Comparison of ENCODE assay signal across 1 cellular context in the genomic region with DNA sequence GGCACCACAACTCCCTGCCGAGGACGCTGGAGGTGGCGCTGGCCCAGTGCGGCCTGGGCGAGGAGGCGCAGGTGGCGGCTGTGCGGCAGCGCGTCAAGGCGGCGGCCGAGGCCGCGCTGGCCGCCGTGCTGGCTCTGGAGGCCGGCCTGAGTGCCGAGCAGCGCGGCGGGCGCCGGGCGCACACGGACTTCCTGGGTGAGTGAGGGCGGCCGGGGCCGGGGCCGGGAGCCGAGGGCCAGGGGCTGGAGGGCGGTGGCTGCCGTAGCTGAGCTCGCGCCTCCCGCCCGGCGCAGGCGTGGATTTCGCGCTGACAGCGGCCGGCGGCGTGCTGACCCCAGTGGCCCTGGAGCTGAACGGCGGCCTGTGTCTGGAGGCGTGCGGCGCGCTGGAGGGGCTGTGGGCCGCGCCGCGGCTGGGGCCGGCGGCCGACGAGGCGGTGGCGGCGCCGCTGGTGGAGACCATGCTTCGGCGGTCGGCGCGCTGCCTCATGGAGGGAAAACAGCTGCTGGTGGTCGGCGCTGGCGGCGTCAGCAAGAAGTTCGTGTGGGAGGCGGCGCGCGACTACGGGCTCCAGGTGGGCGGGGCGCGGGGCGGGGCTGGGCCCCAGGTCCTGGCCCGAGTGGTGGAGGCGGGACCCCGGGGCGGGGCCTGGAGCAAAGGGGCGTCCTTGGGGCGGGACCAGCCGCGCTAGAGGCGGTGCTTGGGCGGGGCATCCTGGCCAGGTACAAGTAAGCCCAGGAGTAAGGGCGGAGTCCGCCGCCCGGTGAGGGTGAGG.
TF ChIP-seq lines count a peak whose summit lies in the region.

No MANE protein-coding gene starts in this region.

TF ChIP-seq in K562, 482 proteins besides CTCF, POLR2A, EP300 and RAD21 (continued from another document and continues in another):
- TF ChIP-seq E2F8 (IDR thresholded peaks at IDR 0.05; ENCODE audit: low read depth, partially characterized antibody): no peak
- TF ChIP-seq PTRF (tag; IDR thresholded peaks at IDR 0.05): no peak
- TF ChIP-seq FOXK1 (CRISPR knock-in tag; IDR thresholded peaks at IDR 0.05; ENCODE audit: borderline replicate concordance): no peak
- TF ChIP-seq, protein P1, sequence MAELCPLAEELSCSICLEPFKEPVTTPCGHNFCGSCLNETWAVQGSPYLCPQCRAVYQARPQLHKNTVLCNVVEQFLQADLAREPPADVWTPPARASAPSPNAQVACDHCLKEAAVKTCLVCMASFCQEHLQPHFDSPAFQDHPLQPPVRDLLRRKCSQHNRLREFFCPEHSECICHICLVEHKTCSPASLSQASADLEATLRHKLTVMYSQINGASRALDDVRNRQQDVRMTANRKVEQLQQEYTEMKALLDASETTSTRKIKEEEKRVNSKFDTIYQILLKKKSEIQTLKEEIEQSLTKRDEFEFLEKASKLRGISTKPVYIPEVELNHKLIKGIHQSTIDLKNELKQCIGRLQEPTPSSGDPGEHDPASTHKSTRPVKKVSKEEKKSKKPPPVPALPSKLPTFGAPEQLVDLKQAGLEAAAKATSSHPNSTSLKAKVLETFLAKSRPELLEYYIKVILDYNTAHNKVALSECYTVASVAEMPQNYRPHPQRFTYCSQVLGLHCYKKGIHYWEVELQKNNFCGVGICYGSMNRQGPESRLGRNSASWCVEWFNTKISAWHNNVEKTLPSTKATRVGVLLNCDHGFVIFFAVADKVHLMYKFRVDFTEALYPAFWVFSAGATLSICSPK (IDR thresholded peaks at IDR 0.05; ENCODE audit: borderline replicate concordance): no peak
- TF ChIP-seq HNRNPH1 (optimal IDR thresholded peaks at IDR 0.05; ENCODE audit: low read depth, low read length): no peak
- no peak for TF ChIP-seq ZNF354B (CRISPR knock-in tag; IDR thresholded peaks at IDR 0.05)
- TF ChIP-seq, protein P2, sequence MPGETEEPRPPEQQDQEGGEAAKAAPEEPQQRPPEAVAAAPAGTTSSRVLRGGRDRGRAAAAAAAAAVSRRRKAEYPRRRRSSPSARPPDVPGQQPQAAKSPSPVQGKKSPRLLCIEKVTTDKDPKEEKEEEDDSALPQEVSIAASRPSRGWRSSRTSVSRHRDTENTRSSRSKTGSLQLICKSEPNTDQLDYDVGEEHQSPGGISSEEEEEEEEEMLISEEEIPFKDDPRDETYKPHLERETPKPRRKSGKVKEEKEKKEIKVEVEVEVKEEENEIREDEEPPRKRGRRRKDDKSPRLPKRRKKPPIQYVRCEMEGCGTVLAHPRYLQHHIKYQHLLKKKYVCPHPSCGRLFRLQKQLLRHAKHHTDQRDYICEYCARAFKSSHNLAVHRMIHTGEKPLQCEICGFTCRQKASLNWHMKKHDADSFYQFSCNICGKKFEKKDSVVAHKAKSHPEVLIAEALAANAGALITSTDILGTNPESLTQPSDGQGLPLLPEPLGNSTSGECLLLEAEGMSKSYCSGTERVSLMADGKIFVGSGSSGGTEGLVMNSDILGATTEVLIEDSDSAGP (CRISPR knock-in tag; IDR thresholded peaks at IDR 0.05): no peak
- TF ChIP-seq CREB3 (tag; conservative IDR thresholded peaks at IDR 0.05; ENCODE audit: low read depth): no peak
- no peak for TF ChIP-seq ZNF696 (CRISPR knock-in tag; conservative IDR thresholded peaks at IDR 0.05)
- TF ChIP-seq PTTG1 (tag; IDR thresholded peaks at IDR 0.05; ENCODE audit: low read depth): no peak
- no peak for TF ChIP-seq ZBTB1 (CRISPR knock-in tag; IDR thresholded peaks at IDR 0.05; ENCODE audit: borderline replicate concordance, low read depth)
- TF ChIP-seq C11orf30 (IDR thresholded peaks at IDR 0.05; ENCODE audit: low read depth): no peak
- no peak for TF ChIP-seq SMARCC2 (IDR thresholded peaks at IDR 0.05; ENCODE audit: low read depth)
- TF ChIP-seq THRAP3 (IDR thresholded peaks at IDR 0.05; ENCODE audit: borderline replicate concordance): no peak
- TF ChIP-seq AFF4 (CRISPR knock-in tag; IDR thresholded peaks at IDR 0.05): no peak
- no peak for TF ChIP-seq TEAD2 (tag; IDR thresholded peaks at IDR 0.05)
- peak; percentile 83; the same call in 1 of the 2 replicates for TF ChIP-seq GATAD2B (IDR thresholded peaks at IDR 0.05; ENCODE audit: borderline replicate concordance)
- TF ChIP-seq ZC3H8 (IDR thresholded peaks at IDR 0.05): no peak
- no peak for TF ChIP-seq DNMT1 (IDR thresholded peaks at IDR 0.05)
- peak; percentile 54; the same call in 1 of the 2 replicates for TF ChIP-seq MAX (CRISPR knock-in tag; IDR thresholded peaks at IDR 0.05)
- peak; percentile 42; the same call in 1 of the 2 replicates for TF ChIP-seq SOX6 (IDR thresholded peaks at IDR 0.05)
- TF ChIP-seq, protein P3, sequence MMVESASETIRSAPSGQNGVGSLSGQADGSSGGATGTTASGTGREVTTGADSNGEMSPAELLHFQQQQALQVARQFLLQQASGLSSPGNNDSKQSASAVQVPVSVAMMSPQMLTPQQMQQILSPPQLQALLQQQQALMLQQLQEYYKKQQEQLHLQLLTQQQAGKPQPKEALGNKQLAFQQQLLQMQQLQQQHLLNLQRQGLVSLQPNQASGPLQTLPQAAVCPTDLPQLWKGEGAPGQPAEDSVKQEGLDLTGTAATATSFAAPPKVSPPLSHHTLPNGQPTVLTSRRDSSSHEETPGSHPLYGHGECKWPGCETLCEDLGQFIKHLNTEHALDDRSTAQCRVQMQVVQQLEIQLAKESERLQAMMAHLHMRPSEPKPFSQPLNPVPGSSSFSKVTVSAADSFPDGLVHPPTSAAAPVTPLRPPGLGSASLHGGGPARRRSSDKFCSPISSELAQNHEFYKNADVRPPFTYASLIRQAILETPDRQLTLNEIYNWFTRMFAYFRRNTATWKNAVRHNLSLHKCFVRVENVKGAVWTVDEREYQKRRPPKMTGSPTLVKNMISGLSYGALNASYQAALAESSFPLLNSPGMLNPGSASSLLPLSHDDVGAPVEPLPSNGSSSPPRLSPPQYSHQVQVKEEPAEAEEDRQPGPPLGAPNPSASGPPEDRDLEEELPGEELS (CRISPR knock-in tag; IDR thresholded peaks at IDR 0.05; ENCODE audit: borderline replicate concordance): no peak
- TF ChIP-seq, protein P4, sequence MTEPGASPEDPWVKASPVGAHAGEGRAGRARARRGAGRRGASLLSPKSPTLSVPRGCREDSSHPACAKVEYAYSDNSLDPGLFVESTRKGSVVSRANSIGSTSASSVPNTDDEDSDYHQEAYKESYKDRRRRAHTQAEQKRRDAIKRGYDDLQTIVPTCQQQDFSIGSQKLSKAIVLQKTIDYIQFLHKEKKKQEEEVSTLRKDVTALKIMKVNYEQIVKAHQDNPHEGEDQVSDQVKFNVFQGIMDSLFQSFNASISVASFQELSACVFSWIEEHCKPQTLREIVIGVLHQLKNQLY (CRISPR knock-in tag; conservative IDR thresholded peaks at IDR 0.05): no peak
- no peak for TF ChIP-seq ZC3H11A (IDR thresholded peaks at IDR 0.05; ENCODE audit: low read depth, low read length)
- TF ChIP-seq NFYB (IDR thresholded peaks at IDR 0.05; ENCODE audit: extremely low read depth, insufficient read length): no peak
- TF ChIP-seq MNT (conservative IDR thresholded peaks at IDR 0.05): 0 out of 4 replicates have a peak, but pooled peaks of 1 of the 2 experiments have one; percentile 24
- no peak for TF ChIP-seq OTX1 (CRISPR knock-in tag; IDR thresholded peaks at IDR 0.05)
- TF ChIP-seq ELF2 (CRISPR knock-in tag; IDR thresholded peaks at IDR 0.05): no peak
- TF ChIP-seq U2AF1 (optimal IDR thresholded peaks at IDR 0.05; ENCODE audit: low read depth, low read length): no peak
- no peak for TF ChIP-seq DPF2 (IDR thresholded peaks at IDR 0.05)
- TF ChIP-seq ESRRB (CRISPR knock-in tag; IDR thresholded peaks at IDR 0.05; ENCODE audit: borderline replicate concordance): no peak
- TF ChIP-seq, protein P5, sequence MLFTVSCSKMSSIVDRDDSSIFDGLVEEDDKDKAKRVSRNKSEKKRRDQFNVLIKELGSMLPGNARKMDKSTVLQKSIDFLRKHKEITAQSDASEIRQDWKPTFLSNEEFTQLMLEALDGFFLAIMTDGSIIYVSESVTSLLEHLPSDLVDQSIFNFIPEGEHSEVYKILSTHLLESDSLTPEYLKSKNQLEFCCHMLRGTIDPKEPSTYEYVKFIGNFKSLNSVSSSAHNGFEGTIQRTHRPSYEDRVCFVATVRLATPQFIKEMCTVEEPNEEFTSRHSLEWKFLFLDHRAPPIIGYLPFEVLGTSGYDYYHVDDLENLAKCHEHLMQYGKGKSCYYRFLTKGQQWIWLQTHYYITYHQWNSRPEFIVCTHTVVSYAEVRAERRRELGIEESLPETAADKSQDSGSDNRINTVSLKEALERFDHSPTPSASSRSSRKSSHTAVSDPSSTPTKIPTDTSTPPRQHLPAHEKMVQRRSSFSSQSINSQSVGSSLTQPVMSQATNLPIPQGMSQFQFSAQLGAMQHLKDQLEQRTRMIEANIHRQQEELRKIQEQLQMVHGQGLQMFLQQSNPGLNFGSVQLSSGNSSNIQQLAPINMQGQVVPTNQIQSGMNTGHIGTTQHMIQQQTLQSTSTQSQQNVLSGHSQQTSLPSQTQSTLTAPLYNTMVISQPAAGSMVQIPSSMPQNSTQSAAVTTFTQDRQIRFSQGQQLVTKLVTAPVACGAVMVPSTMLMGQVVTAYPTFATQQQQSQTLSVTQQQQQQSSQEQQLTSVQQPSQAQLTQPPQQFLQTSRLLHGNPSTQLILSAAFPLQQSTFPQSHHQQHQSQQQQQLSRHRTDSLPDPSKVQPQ (CRISPR knock-in tag; IDR thresholded peaks at IDR 0.05; ENCODE audit: borderline replicate concordance): no peak
- no peak for TF ChIP-seq BCOR (IDR thresholded peaks at IDR 0.05)
- TF ChIP-seq MXI1 (IDR thresholded peaks at IDR 0.05; ENCODE audit: low read depth, low read length): 0 out of 2 replicates have a peak, but pooled peaks have one; percentile 49
- no peak for TF ChIP-seq GTF2A2 (tag; IDR thresholded peaks at IDR 0.05)
- TF ChIP-seq SAFB2 (IDR thresholded peaks at IDR 0.05; ENCODE audit: borderline replicate concordance, low read depth, low read length, severe bottlenecking): no peak
